ENCODE assay signal across 26 cellular contexts in the genomic region with DNA sequence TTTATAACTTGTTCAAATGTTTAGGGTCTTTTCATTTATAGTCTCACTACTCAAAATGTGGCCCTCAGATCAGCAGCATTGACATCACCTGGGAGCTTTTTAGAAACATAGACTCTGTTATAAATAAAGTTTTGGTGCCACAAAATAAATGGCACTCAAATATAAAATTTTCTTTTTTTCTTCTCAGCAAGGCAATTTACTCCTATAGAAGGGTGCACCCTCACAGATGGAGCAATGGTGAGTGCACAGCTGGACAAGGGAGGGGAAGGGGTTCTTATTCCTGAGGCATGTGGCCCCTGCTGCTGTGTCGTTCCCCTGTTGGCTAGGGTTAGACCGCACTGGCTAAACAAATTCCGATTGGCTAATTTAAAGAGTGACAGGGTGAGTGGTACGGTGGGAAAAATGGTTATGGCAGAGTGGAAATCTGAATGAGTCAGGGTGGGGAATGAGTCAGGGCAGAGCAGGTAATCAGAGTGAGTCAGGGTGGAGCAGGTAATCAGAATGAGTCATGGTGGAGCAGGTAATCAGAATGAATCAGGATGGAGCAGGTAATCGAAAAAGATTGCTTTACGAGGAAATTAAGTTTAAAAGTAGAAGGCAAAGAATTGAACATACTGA. TPM values are rescaled to one million over a fixed set of nuclear protein-coding genes. Genes with fewer than 3 reads are reported as not detected.
DNase-seq lines count a peak whose midpoint lies in the region; ATAC-seq, FAIRE-seq and TF ChIP-seq lines count a peak whose summit lies in the region.
"Had no signal": no experiment of that assay in that cellular context is flagged by ENCODE, and none has a peak within 500 bp of the region (broad histone marks: within the 10 kb centered on the region; RNA-seq: fewer than 3 reads in every experiment).

No MANE protein-coding gene starts in this region.

- H3K36me3 ChIP-seq in K562 (ENCODE audit: control insufficient read depth, insufficient read depth, low read length) (no peaks in the 10 kb centered on the region), small intestine (ENCODE audit: control insufficient read depth in 2 of 2, insufficient read depth in 2 of 2, low read length in 2 of 2) (no peaks in the 10 kb centered on the region)
- H3K36me3 ChIP-seq: colonic mucosa, right atrium auricular region had no signal

- TF ChIP-seq RAD21 in K562 (CRISPR knock-in tag; conservative IDR thresholded peaks at IDR 0.05 in 1 of 2, IDR thresholded peaks at IDR 0.05 in 1 of 2) = no peak

- H3K4me1 ChIP-seq in K562 (replicated peaks in 1 of 2; ENCODE audit: control insufficient read depth in 2 of 2, insufficient read depth in 2 of 2, low read length in 2 of 2) (no peaks in the 10 kb centered on the region), small intestine (ENCODE audit: control insufficient read depth in 2 of 2, insufficient read depth in 1 of 2, low read depth in 1 of 2, low read length in 1 of 2) (no peaks in the 10 kb centered on the region)
- H3K4me1 ChIP-seq: colonic mucosa had no signal

- H3K9me3 Mint-ChIP-seq in activated T-cell treated with anti-CD3 and anti-CD28 coated beads, Interleukin-2, amount 50 U/mL, for 24 hours = peaks cover 10% of the 10 kb centered on the region
- peaks cover 15% of the 10 kb centered on the region for H3K9me3 Mint-ChIP-seq in progenitor cell of endocrine pancreas (ENCODE audit: low read depth)

- no peak for TF ChIP-seq POLR2A in K562 (conservative IDR thresholded peaks at IDR 0.05)

- no peaks in the 10 kb centered on the region for H3K36me3 Mint-ChIP-seq in activated T-cell treated with anti-CD3 and anti-CD28 coated beads, Interleukin-2, amount 50 U/mL, for 24 hours (ENCODE audit: low read depth)
- H3K36me3 Mint-ChIP-seq in progenitor cell of endocrine pancreas (ENCODE audit: insufficient read depth) = peaks cover 5% of the 10 kb centered on the region
- H3K36me3 Mint-ChIP-seq: activated naive CD8-positive, alpha-beta T cell; brain; CD14-positive monocyte had no signal

- FAIRE-seq in K562 (lab: Jason Lieb, UNC) = no peak
- FAIRE-seq in small intestine (lab: Jason Lieb, UNC) = no peak
- FAIRE-seq: endometrium, GM12878, H54 had no signal

- intact Hi-C loops in K562 (cut with micrococcal nuclease) = loop anchor here (5.0 to 10.0 kb wide), 4 partner anchors 40 to 1300 kb away; a partner anchor contains a TSS

- H3K27ac ChIP-seq in K562 (ENCODE audit: extremely low read depth, low read depth, low read length) (no peak overlapping the region), small intestine (ENCODE audit: low read depth in 1 of 2, low read length in 1 of 2) (no peak overlapping the region)
- H3K27ac ChIP-seq: colonic mucosa, right atrium auricular region had no signal

- H3K9ac ChIP-seq in K562 (ENCODE audit: insufficient read depth in 1 of 2, low read depth in 2 of 2, low read length in 2 of 2) = no peak overlapping the region

- CTCF ChIA-PET in K562 (lab: Yijun Ruan, JAX; ENCODE audit: low intra/inter-chr PET ratio) = interaction anchor here (0.6 kb wide), 1 partner anchor 484 kb away, joined by 3 read pairs; no protein-coding TSS in a partner anchor

- no peak overlapping the region for H3K4me3 Mint-ChIP-seq in activated T-cell treated with anti-CD3 and anti-CD28 coated beads, Interleukin-2, amount 50 U/mL, for 24 hours
- H3K4me3 Mint-ChIP-seq in progenitor cell of endocrine pancreas (ENCODE audit: low read depth) = no peak overlapping the region
- H3K4me3 Mint-ChIP-seq: activated naive CD8-positive, alpha-beta T cell; brain; CD14-positive monocyte; WTC11 had no signal

- ATAC-seq in K562 (no peak), HG03469 (IDR thresholded peaks at IDR 0.05; ENCODE audit: unreplicated experiment) (no peak)
- ATAC-seq: GM12878, Panc1, WTC11 had no signal

- H3K4me2 ChIP-seq in K562 (ENCODE audit: insufficient read depth, low read length) = no peak overlapping the region

- TF ChIP-seq EP300 in K562 (IDR thresholded peaks at IDR 0.05; ENCODE audit: low read length) = no peak

- 45% methylated on average over 6 of the region's 6 CpGs for WGBS in K562 (ENCODE audit: insufficient coverage, low coverage, missing lambda C conversion rate)
- 65 to 86% (median 82%) methylated on average over 6 of the region's 6 CpGs for WGBS in small intestine, 3 donors

- H3K9me3 ChIP-seq in K562 (replicated peaks; ENCODE audit: control insufficient read depth, insufficient read depth, low read depth, low read length) (peaks cover 4% of the 10 kb centered on the region), small intestine (ENCODE audit: control insufficient read depth, low read depth) (no peaks in the 10 kb centered on the region)
- H3K9me3 ChIP-seq: colonic mucosa, right atrium auricular region had no signal

- in situ Hi-C loops in K562 (cut with MboI) = loop anchor here (5.0 to 25.0 kb wide), 3 partner anchors 125 to 1290 kb away; no protein-coding TSS in a partner anchor

- H3K27me3 ChIP-seq in K562 (ENCODE audit: control insufficient read depth in 2 of 2, insufficient read depth in 2 of 2, low read length in 2 of 2) (no peaks in the 10 kb centered on the region), small intestine (ENCODE audit: control insufficient read depth in 2 of 2, insufficient read depth in 2 of 2, low read length in 2 of 2) (no peaks in the 10 kb centered on the region)
- H3K27me3 ChIP-seq: colonic mucosa, right atrium auricular region had no signal

- no peak overlapping the region for H3K27ac Mint-ChIP-seq in activated T-cell treated with anti-CD3 and anti-CD28 coated beads, Interleukin-2, amount 50 U/mL, for 24 hours
- H3K27ac Mint-ChIP-seq in progenitor cell of endocrine pancreas = no peak overlapping the region
- H3K27ac Mint-ChIP-seq: activated naive CD8-positive, alpha-beta T cell; brain; WTC11 had no signal

- POLR2A ChIA-PET in K562 (lab: Yijun Ruan, JAX) = no interaction called here

- H4K20me1 ChIP-seq in K562 (replicated peaks; ENCODE audit: control insufficient read depth, insufficient read depth, low read length) = no peaks in the 10 kb centered on the region

- no peak overlapping the region for H2AFZ ChIP-seq in K562 (ENCODE audit: low read depth, low read length)

- no peaks in the 10 kb centered on the region for H3K9me1 ChIP-seq in K562 (ENCODE audit: control insufficient read depth, insufficient read depth, low read length)

- H3K4me3 ChIP-seq in K562 (no peak overlapping the region), small intestine (ENCODE audit: low read depth in 1 of 2, low read length in 2 of 2) (no peak overlapping the region)
- H3K4me3 ChIP-seq: colonic mucosa, GM12878, right atrium auricular region had no signal

- TF ChIP-seq CTCF in K562 (IDR thresholded peaks at IDR 0.05 in 2 of 3, conservative IDR thresholded peaks at IDR 0.05 in 1 of 3; ENCODE audit: insufficient read depth in 2 of 3, low read depth in 1 of 3, low read length in 3 of 3) (no peak), progenitor cell of endocrine pancreas (IDR thresholded peaks at IDR 0.05; ENCODE audit: unreplicated experiment) (no peak)

- peaks cover 7% of the 10 kb centered on the region for H3K4me1 Mint-ChIP-seq in activated T-cell treated with anti-CD3 and anti-CD28 coated beads, Interleukin-2, amount 50 U/mL, for 24 hours (ENCODE audit: low read depth)
- H3K4me1 Mint-ChIP-seq in progenitor cell of endocrine pancreas (ENCODE audit: low read depth) = no peaks in the 10 kb centered on the region
- H3K4me1 Mint-ChIP-seq: brain, WTC11 had no signal

- no TSS peak for BruUV-seq in K562 (replicated peaks; lab: Mats Ljungman, UMichigan)

- no peaks in the 10 kb centered on the region for H3K79me2 ChIP-seq in K562 (ENCODE audit: control insufficient read depth, insufficient read depth, low read length)

- H3K27me3 Mint-ChIP-seq in activated T-cell treated with anti-CD3 and anti-CD28 coated beads, Interleukin-2, amount 50 U/mL, for 24 hours = peaks cover 3% of the 10 kb centered on the region
- H3K27me3 Mint-ChIP-seq in progenitor cell of endocrine pancreas = no peaks in the 10 kb centered on the region

- DNase-seq in activated T-cell treated with anti-CD3 and anti-CD28 coated beads, Interleukin-2, amount 50 U/mL, for 24 hours = peak; percentile 34
- DNase-seq in activated T-cell treated with anti-CD3 and anti-CD28 coated beads for 4 hours = no peak
- peak; percentile 44 for DNase-seq in HT1080 (ENCODE audit: low read depth)
- DNase-seq in K562 (ENCODE audit: extremely low read depth in 1 of 4, low spot score in 3 of 4) = no peak
- DNase-seq in small intestine = peak; percentile 32
- DNase-seq in KG1 (lab: John Stamatoyannopoulos, UW) = no peak
- DNase-seq in progenitor cell of endocrine pancreas (ENCODE audit: low spot score, unreplicated experiment) = no peak
- DNase-seq: activated CD8-positive, alpha-beta memory T cell treated with anti-CD3 and anti-CD28 coated beads, Interleukin-2, amount 50 U/mL, for 4 hours; colonic mucosa; GF-D8; MM.1S; NCI-H146; NCI-H82; occipital lobe had no signal

RNA-seq across cellular contexts. Expression of a gene that starts 31.8 kb away (rescaled TPM):
- not detected in 2 replicates for total RNA-seq in HT1080 (2014; rRNA removed; shearing (Covaris generic))
- polyA plus RNA-seq in HT1080 (2015; cell fraction: cytosol; rRNA removed) = not detected in 2 replicates
- polyA plus RNA-seq in HT1080 (2015; cell fraction: nucleus; rRNA removed) = 0.28 TPM in 1 of 2 replicates, not detected in the other
- total RNA-seq in K562 (2011; cell fraction: chromatin; rRNA removed; ENCODE audit: low replicate concordance) = not detected in 2 replicates
- not detected in 2 replicates for total RNA-seq in K562 (2011; cell fraction: nucleolus; rRNA removed)
- total RNA-seq in K562 (2011; cell fraction: nucleoplasm; rRNA removed) = not detected in 2 replicates
- total RNA-seq in K562 (2014; rRNA removed) (not detected in 2 replicates), K562 (2014; rRNA removed; fragmentation: Illumina TruSeq; extraction: Trizol) (not detected in 2 replicates), K562 (2015; rRNA removed; fragmentation: Illumina TruSeq; extraction: Trizol) (not detected in 2 replicates), K562 (2021) (0.82 and 1.5 TPM in 2 replicates), progenitor cell of endocrine pancreas (5.7 and 6.1 TPM in 2 replicates)
- polyA plus RNA-seq in K562 (2011; rRNA removed) (not detected in 2 replicates), K562 (2014; fragmentation: Illumina TruSeq; extraction: Trizol) (not detected in 2 replicates), K562 (2014; fragmentation: Nextera tagmentation; extraction: Ambion mirVana) (not detected), K562 (2014; rRNA removed) (not detected in 2 replicates), small intestine (100 to 1,000 TPM in 1 of 3 donors, 1 to 10 TPM in 2; 1.1 to 111 (median 6.2) TPM)
- not detected in 2 replicates for polyA plus RNA-seq in K562 (2011; cell fraction: cytosol; rRNA removed)
- polyA plus RNA-seq in K562 (2011; cell fraction: nucleus; rRNA removed) = not detected in 2 replicates
- not detected in 2 replicates for polyA plus RNA-seq in K562 (2012)
- polyA minus RNA-seq in K562 (2011; rRNA and poly(A)+ RNA removed) = not detected in 2 replicates
- not detected in 2 replicates for polyA minus RNA-seq in K562 (2011; cell fraction: cytosol; rRNA and poly(A)+ RNA removed)
- not detected in 2 replicates for polyA minus RNA-seq in K562 (2011; cell fraction: nucleus; rRNA and poly(A)+ RNA removed)
- total RNA-seq: fibroblast of villous mesenchyme; T-helper 2 cell treated with Interferon-gamma antibody and Interleukin-4, amounts not matched to agents 100 ng/mL and 5 ng/mL, for 36 hours had no signal
- polyA plus RNA-seq: CD14-positive monocyte, GM12878 had no signal

RNA-seq across cellular contexts. Expression of a gene that starts 36.3 kb away (rescaled TPM):
- total RNA-seq in HT1080 (2014; rRNA removed; shearing (Covaris generic)) = 2.1 and 2.3 TPM in 2 replicates
- polyA plus RNA-seq in HT1080 (2015; cell fraction: cytosol; rRNA removed) = 1.8 and 2.7 TPM in 2 replicates
- polyA plus RNA-seq in HT1080 (2015; cell fraction: nucleus; rRNA removed) = 3.2 and 4.3 TPM in 2 replicates
- total RNA-seq in K562 (2011; cell fraction: chromatin; rRNA removed; ENCODE audit: low replicate concordance) = 3.9 and 8.2 TPM in 2 replicates
- 3.3 and 3.8 TPM in 2 replicates for total RNA-seq in K562 (2011; cell fraction: nucleolus; rRNA removed)
- total RNA-seq in K562 (2011; cell fraction: nucleoplasm; rRNA removed) = 4.4 and 4.8 TPM in 2 replicates
- total RNA-seq in K562 (2014; rRNA removed) = 3.5 and 3.9 TPM in 2 replicates
- total RNA-seq in K562 (2014; rRNA removed; fragmentation: Illumina TruSeq; extraction: Trizol) = 7.3 and 9.0 TPM in 2 replicates
- total RNA-seq in K562 (2015; rRNA removed; fragmentation: Illumina TruSeq; extraction: Trizol) = 6.0 and 6.3 TPM in 2 replicates
- 5.2 and 5.9 TPM in 2 replicates for total RNA-seq in K562 (2021)
- 3.5 and 7.4 TPM in 2 replicates for polyA plus RNA-seq in K562 (2011; rRNA removed)
- polyA plus RNA-seq in K562 (2011; cell fraction: cytosol; rRNA removed) = 2.6 and 3.0 TPM in 2 replicates
- 1.1 and 1.6 TPM in 2 replicates for polyA plus RNA-seq in K562 (2011; cell fraction: nucleus; rRNA removed)
- 3.7 and 5.6 TPM in 2 replicates for polyA plus RNA-seq in K562 (2012)
- polyA plus RNA-seq in K562 (2014; fragmentation: Illumina TruSeq; extraction: Trizol) = 7.4 and 8.3 TPM in 2 replicates
- 1 to 10 TPM; 3.7 to 4.1 TPM for polyA plus RNA-seq in K562 (2014; fragmentation: Nextera tagmentation; extraction: Ambion mirVana)
- 4.5 and 5.8 TPM in 2 replicates for polyA plus RNA-seq in K562 (2014; rRNA removed)
- 5.4 and 9.9 TPM in 2 replicates for polyA minus RNA-seq in K562 (2011; rRNA and poly(A)+ RNA removed)
- polyA minus RNA-seq in K562 (2011; cell fraction: cytosol; rRNA and poly(A)+ RNA removed) = 2.6 and 5.0 TPM in 2 replicates
- 1.3 and 1.6 TPM in 2 replicates for polyA minus RNA-seq in K562 (2011; cell fraction: nucleus; rRNA and poly(A)+ RNA removed)
- 1 to 10 TPM; 5.1 to 8.8 (median 8.5) TPM for polyA plus RNA-seq in small intestine
- total RNA-seq in progenitor cell of endocrine pancreas = 0.74 and 1.1 TPM in 2 replicates

RNA-seq across cellular contexts. Expression of a gene that starts 42.5 kb away (rescaled TPM):
- total RNA-seq in HT1080 (2014; rRNA removed; shearing (Covaris generic)) = 2,054 and 2,634 TPM in 2 replicates
- polyA plus RNA-seq in HT1080 (2015; cell fraction: cytosol; rRNA removed) = 158 and 171 TPM in 2 replicates
- 60.8 and 65.1 TPM in 2 replicates for polyA plus RNA-seq in HT1080 (2015; cell fraction: nucleus; rRNA removed)
- 455 and 632 TPM in 2 replicates for total RNA-seq in K562 (2011; cell fraction: chromatin; rRNA removed; ENCODE audit: low replicate concordance)
- total RNA-seq in K562 (2011; cell fraction: nucleolus; rRNA removed) = 1,125 and 1,211 TPM in 2 replicates
- total RNA-seq in K562 (2011; cell fraction: nucleoplasm; rRNA removed) = 1,524 and 2,774 TPM in 2 replicates
- 5,204 and 7,963 TPM in 2 replicates for total RNA-seq in K562 (2014; rRNA removed)
- 3,395 and 3,802 TPM in 2 replicates for total RNA-seq in K562 (2014; rRNA removed; fragmentation: Illumina TruSeq; extraction: Trizol)
- total RNA-seq in K562 (2015; rRNA removed; fragmentation: Illumina TruSeq; extraction: Trizol) = 4,310 and 4,463 TPM in 2 replicates
- total RNA-seq in K562 (2021) = 2,342 and 2,650 TPM in 2 replicates
- 6,044 and 6,139 TPM in 2 replicates for polyA plus RNA-seq in K562 (2011; rRNA removed)
- 329 and 533 TPM in 2 replicates for polyA plus RNA-seq in K562 (2011; cell fraction: cytosol; rRNA removed)
- 2,322 and 3,371 TPM in 2 replicates for polyA plus RNA-seq in K562 (2011; cell fraction: nucleus; rRNA removed)
- 4,656 and 6,426 TPM in 2 replicates for polyA plus RNA-seq in K562 (2012)
- 4,091 and 6,277 TPM in 2 replicates for polyA plus RNA-seq in K562 (2014; fragmentation: Illumina TruSeq; extraction: Trizol)
- polyA plus RNA-seq in K562 (2014; fragmentation: Nextera tagmentation; extraction: Ambion mirVana) = 1,000 to 10,000 TPM; 2,628 to 3,207 TPM
- 4,956 and 6,483 TPM in 2 replicates for polyA plus RNA-seq in K562 (2014; rRNA removed)
- 3,539 and 4,030 TPM in 2 replicates for polyA minus RNA-seq in K562 (2011; rRNA and poly(A)+ RNA removed)
- polyA minus RNA-seq in K562 (2011; cell fraction: cytosol; rRNA and poly(A)+ RNA removed) = 984 and 1,025 TPM in 2 replicates
- polyA minus RNA-seq in K562 (2011; cell fraction: nucleus; rRNA and poly(A)+ RNA removed) = 350 and 581 TPM in 2 replicates
- polyA plus RNA-seq in small intestine = 1,000 to 10,000 TPM; 1,027 to 1,895 (median 1,818) TPM
- total RNA-seq in progenitor cell of endocrine pancreas = 1,476 and 1,494 TPM in 2 replicates

Comparison
In these comparisons a context has a peak if more than half of its experiments do, and no peak if none do; other contexts are left out.
1. DNase-seq: peak in activated T-cell treated with anti-CD3 and anti-CD28 coated beads, Interleukin-2, amount 50 U/mL, for 24 hours (single experiment), HT1080 (single experiment) and small intestine (single experiment); none in activated T-cell treated with anti-CD3 and anti-CD28 coated beads for 4 hours (single experiment), K562 (0 of 4), KG1 (single experiment) and progenitor cell of endocrine pancreas (single experiment).